Comparison of ENCODE assay signal across 12 cellular contexts in genomic region chr14:92902726-92903125, GRCh38. TPM values are rescaled to one million over a fixed set of nuclear protein-coding genes. Genes with fewer than 3 reads are reported as not detected.
"Had no signal": no experiment of that assay in that cellular context is flagged by ENCODE, and none has a peak within 500 bp of the region (broad histone marks: within the 10 kb centered on the region; RNA-seq: fewer than 3 reads in every experiment).

No MANE protein-coding gene starts in this region.

- H3K4me3 Mint-ChIP-seq: activated CD4-positive, alpha-beta T cell treated with anti-CD3 and anti-CD28 coated beads for 36 hours; dendritic cell treated with granulocyte-macrophage colony-stimulating factor and Interleukin-4, amounts not matched to agents 40 ng/mL and 50 ng/mL, for 4 days; nephron had no signal

- H3K9me3 Mint-ChIP-seq: dendritic cell treated with granulocyte-macrophage colony-stimulating factor and Interleukin-4, amounts not matched to agents 40 ng/mL and 50 ng/mL, for 4 days; nephron had no signal

- H3K27ac Mint-ChIP-seq: activated CD4-positive, alpha-beta T cell treated with anti-CD3 and anti-CD28 coated beads for 36 hours; dendritic cell treated with granulocyte-macrophage colony-stimulating factor and Interleukin-4, amounts not matched to agents 40 ng/mL and 50 ng/mL, for 4 days; nephron had no signal

- ATAC-seq: left colon, mucosa of descending colon had no signal

- DNase-seq: activated CD8-positive, alpha-beta memory T cell treated with anti-CD3 and anti-CD28 coated beads for 24 hours; brain microvascular endothelial cell; cerebellar nuclear complex; hippocampal formation; left colon; mammary epithelial cell; mucosa of descending colon; stomach; T1000 had no signal

RNA-seq across cellular contexts. Expression of gene CHGA, which starts 20.2 kb away (rescaled TPM):
- total RNA-seq: activated CD4-positive, alpha-beta T cell treated with anti-CD3 and anti-CD28 coated beads for 36 hours had no signal
- polyA plus RNA-seq: mammary epithelial cell had no signal
